In the genomic region with DNA sequence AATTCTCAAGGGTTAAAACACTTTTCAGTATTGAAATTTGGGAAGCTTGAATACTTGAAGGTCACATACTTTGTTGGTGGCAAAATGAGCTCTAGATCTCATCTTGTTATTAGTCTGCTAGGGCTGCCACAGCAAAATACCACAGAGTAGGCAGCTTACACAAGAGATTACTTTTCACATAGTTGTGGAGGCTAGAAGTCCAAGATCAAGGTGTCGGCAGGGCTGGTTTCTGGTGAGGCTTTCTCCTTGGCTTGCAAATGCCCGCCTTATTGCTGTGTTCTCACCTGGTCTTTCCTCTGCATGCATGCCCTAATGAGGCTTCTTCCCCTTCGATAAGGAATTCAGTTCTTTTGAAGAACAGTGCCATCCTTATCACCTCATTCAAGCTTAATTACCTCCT, we compare ENCODE assay signal across 24 cellular contexts.
"Had no signal": no experiment of that assay in that cellular context is flagged by ENCODE, and none has a peak within 500 bp of the region (broad histone marks: within the 10 kb centered on the region; RNA-seq: fewer than 3 reads in every experiment).

No MANE protein-coding gene starts in this region.

- H3K27me3 Mint-ChIP-seq: naive B cell; naive thymus-derived CD8-positive, alpha-beta T cell had no signal

- H2AFZ ChIP-seq: hepatocyte had no signal

- H3K4me1 ChIP-seq: colonic mucosa, esophagus muscularis mucosa, foreskin keratinocyte, gastroesophageal sphincter, left lung, lower lobe of right lung had no signal

- H3K36me3 ChIP-seq: colonic mucosa, esophagus muscularis mucosa, gastroesophageal sphincter, heart left ventricle, left lung, lower lobe of right lung had no signal

- H3K36me3 Mint-ChIP-seq: immature natural killer cell; mesothelial cell of epicardium; naive thymus-derived CD8-positive, alpha-beta T cell had no signal

- DNase-seq: colonic mucosa; cortex of kidney; dermis blood vessel endothelial cell; dorsolateral prefrontal cortex; effector CD4-positive, alpha-beta T cell; effector memory CD4-positive, alpha-beta T cell; foreskin keratinocyte; heart left ventricle; hypothalamus; immature natural killer cell; islet precursor cell; left cardiac atrium; left lung; left ventricle myocardium superior; lower lobe of right lung; mucosa of descending colon; naive B cell; naive thymus-derived CD8-positive, alpha-beta T cell had no signal

- H3K4me3 ChIP-seq: colonic mucosa, dorsolateral prefrontal cortex, esophagus muscularis mucosa, gastroesophageal sphincter, heart left ventricle, hepatocyte, left lung, lower lobe of right lung, mucosa of descending colon had no signal

- FAIRE-seq: endothelial cell of umbilical vein, frontal cortex had no signal

- H3K9me3 ChIP-seq: colonic mucosa, left lung, lower lobe of right lung, mucosa of descending colon had no signal

- H3K27ac ChIP-seq: colonic mucosa, dorsolateral prefrontal cortex, esophagus muscularis mucosa, foreskin keratinocyte, gastroesophageal sphincter, heart left ventricle, hepatocyte, left lung, lower lobe of right lung had no signal

- ATAC-seq: foreskin keratinocyte; gastroesophageal sphincter; heart left ventricle; left cardiac atrium; left lung; left ventricle myocardium superior; lower lobe of right lung; mucosa of descending colon; naive thymus-derived CD8-positive, alpha-beta T cell had no signal

- H3K79me2 ChIP-seq: hepatocyte had no signal

- H3K27ac Mint-ChIP-seq: immature natural killer cell; mesothelial cell of epicardium; naive thymus-derived CD8-positive, alpha-beta T cell had no signal

- H3K4me2 ChIP-seq: hepatocyte had no signal

- H3K27me3 ChIP-seq: colonic mucosa, esophagus muscularis mucosa, foreskin keratinocyte, gastroesophageal sphincter, heart left ventricle, hepatocyte, left lung had no signal

- H3K4me1 Mint-ChIP-seq: immature natural killer cell had no signal

- H3K4me3 Mint-ChIP-seq: immature natural killer cell; mesothelial cell of epicardium; naive thymus-derived CD8-positive, alpha-beta T cell had no signal
